ENCODE assay signal across 27 cellular contexts in the genomic region with DNA sequence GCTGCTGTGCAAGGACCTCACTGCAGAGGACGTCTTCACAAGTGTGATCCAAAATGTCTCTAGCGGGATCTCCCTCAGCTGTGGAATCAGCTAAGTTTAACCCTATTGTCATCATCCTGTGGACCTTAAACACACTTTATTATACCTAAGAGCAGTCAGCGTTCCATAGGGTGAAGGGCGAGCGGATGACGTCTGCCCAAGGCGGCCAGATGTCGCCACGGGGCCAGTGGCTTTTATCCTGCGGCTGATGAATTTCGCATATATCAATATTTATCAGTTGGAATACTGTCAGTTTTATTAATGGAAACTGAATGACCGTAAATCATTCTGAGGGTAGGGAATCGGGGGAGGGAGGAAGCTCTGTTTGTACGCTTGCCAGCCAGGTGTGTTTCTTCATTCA. TPM values are rescaled to one million over a fixed set of nuclear protein-coding genes. Genes with fewer than 3 reads are reported as not detected.
"Had no signal": no experiment of that assay in that cellular context is flagged by ENCODE, and none has a peak within 500 bp of the region (broad histone marks: within the 10 kb centered on the region; RNA-seq: fewer than 3 reads in every experiment).

No MANE protein-coding gene starts in this region.

- H3K36me3 Mint-ChIP-seq: activated CD4-positive, alpha-beta memory T cell treated with anti-CD3 and anti-CD28 coated beads for 36 hours; activated naive CD4-positive, alpha-beta T cell treated with anti-CD3 and anti-CD28 coated beads, Interleukin-2, amount 10 ng/mL, durations not matched to agents 7 days and 5 days; activated naive CD8-positive, alpha-beta T cell treated with anti-CD3 and anti-CD28 coated beads for 36 hours; T-cell had no signal

- H3K4me1 Mint-ChIP-seq: activated B cell treated with CpG ODN at 0.5 μM for 24 hours; activated CD4-positive, alpha-beta T cell treated with anti-CD3 and anti-CD28 coated beads, Interleukin-2, amount 10 ng/mL, durations not matched to agents 24 days and 14 days; activated naive CD4-positive, alpha-beta T cell treated with anti-CD3 and anti-CD28 coated beads, Interleukin-2, amount 10 ng/mL, durations not matched to agents 7 days and 5 days; activated naive CD8-positive, alpha-beta T cell treated with anti-CD3 and anti-CD28 coated beads for 36 hours; T-cell had no signal

- H3K27ac Mint-ChIP-seq: activated B cell treated with CpG ODN at 0.5 μM for 24 hours; activated CD4-positive, alpha-beta memory T cell treated with anti-CD3 and anti-CD28 coated beads for 36 hours; activated CD4-positive, alpha-beta T cell treated with anti-CD3 and anti-CD28 coated beads, Interleukin-2, amount 10 ng/mL, durations not matched to agents 24 days and 14 days; activated naive CD4-positive, alpha-beta T cell treated with anti-CD3 and anti-CD28 coated beads, Interleukin-2, amount 10 ng/mL, durations not matched to agents 7 days and 5 days; activated naive CD8-positive, alpha-beta T cell treated with anti-CD3 and anti-CD28 coated beads for 36 hours; T-cell had no signal

- H3K27ac ChIP-seq: breast epithelium, KMS-11, SK-N-MC had no signal

- FAIRE-seq: TTC549 had no signal

- H3K9me3 ChIP-seq: breast epithelium had no signal

- H3K4me1 ChIP-seq: breast epithelium had no signal

- H3K9me3 Mint-ChIP-seq: activated B cell treated with CpG ODN at 0.5 μM for 24 hours; activated CD4-positive, alpha-beta memory T cell treated with anti-CD3 and anti-CD28 coated beads for 36 hours; activated CD4-positive, alpha-beta T cell treated with anti-CD3 and anti-CD28 coated beads, Interleukin-2, amount 10 ng/mL, durations not matched to agents 24 days and 14 days; activated naive CD4-positive, alpha-beta T cell treated with anti-CD3 and anti-CD28 coated beads, Interleukin-2, amount 10 ng/mL, durations not matched to agents 7 days and 5 days; activated naive CD8-positive, alpha-beta T cell treated with anti-CD3 and anti-CD28 coated beads for 36 hours; activated T-cell treated with anti-CD3 and anti-CD28 coated beads, Interleukin-2, amount 50 U/mL, for 4 hours; T-cell had no signal

- H3K9ac ChIP-seq: KMS-11 had no signal

- H3K36me3 ChIP-seq: breast epithelium had no signal

- H3K4me3 Mint-ChIP-seq: activated B cell treated with CpG ODN at 0.5 μM for 24 hours; activated CD4-positive, alpha-beta memory T cell treated with anti-CD3 and anti-CD28 coated beads for 36 hours; activated CD4-positive, alpha-beta T cell treated with anti-CD3 and anti-CD28 coated beads, Interleukin-2, amount 10 ng/mL, durations not matched to agents 24 days and 14 days; activated naive CD4-positive, alpha-beta T cell treated with anti-CD3 and anti-CD28 coated beads, Interleukin-2, amount 10 ng/mL, durations not matched to agents 7 days and 5 days; activated naive CD8-positive, alpha-beta T cell treated with anti-CD3 and anti-CD28 coated beads for 36 hours; activated T-cell treated with anti-CD3 and anti-CD28 coated beads, Interleukin-2, amount 50 U/mL, for 4 hours; T-cell had no signal

- H3K4me3 ChIP-seq: breast epithelium, SK-N-MC had no signal

- ATAC-seq: activated T-cell treated with anti-CD3 and anti-CD28 coated beads, Interleukin-2, amount 50 U/mL, for 4 hours; PC-3; T-cell had no signal

- DNase-seq: activated B cell treated with CpG ODN at 0.5 μM for 24 hours; activated CD4-positive, alpha-beta memory T cell treated with anti-CD3 and anti-CD28 coated beads for 36 hours; activated CD4-positive, alpha-beta T cell treated with anti-CD3 and anti-CD28 coated beads for 1 hour; activated CD4-positive, alpha-beta T cell treated with anti-CD3 and anti-CD28 coated beads, Interleukin-2, amount 10 ng/mL, durations not matched to agents 24 days and 14 days; activated CD8-positive, alpha-beta memory T cell treated with anti-CD3 and anti-CD28 coated beads for 24 hours; activated effector memory CD4-positive, alpha-beta T cell treated with anti-CD3 and anti-CD28 coated beads, Interleukin-2, amount 50 U/mL, for 16 hours; activated naive CD4-positive, alpha-beta T cell treated with anti-CD3 and anti-CD28 coated beads, Interleukin-2, amount 10 ng/mL, durations not matched to agents 7 days and 5 days; activated naive CD8-positive, alpha-beta T cell treated with anti-CD3 and anti-CD28 coated beads for 36 hours; activated T-cell treated with anti-CD3 and anti-CD28 coated beads, Interleukin-2, amount 50 U/mL, for 4 hours; caudate nucleus; NCI-H1092; NCI-H1417; NCI-H1930; NCI-H2171; NCI-H2227 treated with DMSO at 0.1 percent for 48 hours; NCI-H446 treated with DMSO at 0.1 percent for 48 hours; NCI-H524 treated with DMSO at 0.1 percent for 48 hours; T-cell; T-helper 2 cell; T1000 had no signal

RNA-seq across cellular contexts. Expression of a gene that starts 59.2 kb away (rescaled TPM):
- total RNA-seq: activated B cell treated with CpG ODN at 0.5 μM for 24 hours; activated CD4-positive, alpha-beta memory T cell treated with anti-CD3 and anti-CD28 coated beads for 36 hours; activated CD4-positive, alpha-beta T cell treated with anti-CD3 and anti-CD28 coated beads, Interleukin-2, amount 10 ng/mL, durations not matched to agents 24 days and 14 days; activated naive CD8-positive, alpha-beta T cell treated with anti-CD3 and anti-CD28 coated beads for 36 hours; activated T-cell treated with anti-CD3 and anti-CD28 coated beads, Interleukin-2, amount 50 U/mL, for 4 hours; breast epithelium; MCF 10A; PC-3; T-cell had no signal
- polyA plus RNA-seq: adipose tissue had no signal
